In the genomic region with DNA sequence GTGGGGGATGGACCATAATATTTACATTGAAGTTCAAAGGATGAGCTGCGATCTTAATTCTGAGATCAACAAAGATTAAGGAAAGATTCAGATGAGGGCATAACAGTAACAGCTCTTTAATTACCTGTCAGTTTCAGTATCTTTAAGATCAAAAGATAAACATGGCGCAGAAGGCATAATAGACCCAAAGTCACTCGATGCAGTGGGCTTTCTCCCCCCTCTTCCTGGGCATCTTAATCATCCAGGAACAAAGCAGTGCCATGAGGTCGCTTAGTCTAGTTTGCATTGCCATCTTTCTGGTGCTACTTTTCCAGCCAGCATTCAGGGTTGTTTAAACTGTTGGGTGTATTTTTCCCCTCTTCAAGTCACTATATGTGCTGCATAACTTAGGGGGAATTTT, we compare ENCODE assay signal across 1 cellular context.
A peak's percentile ranks its signal among the peaks of the same experiment; 100 is the strongest.
TF ChIP-seq lines count a peak whose summit lies in the region.

No MANE protein-coding gene starts in this region.

TF ChIP-seq in HEK293, 187 proteins besides CTCF, POLR2A, EP300 and RAD21 (continued from another document):
- TF ChIP-seq, protein P1, sequence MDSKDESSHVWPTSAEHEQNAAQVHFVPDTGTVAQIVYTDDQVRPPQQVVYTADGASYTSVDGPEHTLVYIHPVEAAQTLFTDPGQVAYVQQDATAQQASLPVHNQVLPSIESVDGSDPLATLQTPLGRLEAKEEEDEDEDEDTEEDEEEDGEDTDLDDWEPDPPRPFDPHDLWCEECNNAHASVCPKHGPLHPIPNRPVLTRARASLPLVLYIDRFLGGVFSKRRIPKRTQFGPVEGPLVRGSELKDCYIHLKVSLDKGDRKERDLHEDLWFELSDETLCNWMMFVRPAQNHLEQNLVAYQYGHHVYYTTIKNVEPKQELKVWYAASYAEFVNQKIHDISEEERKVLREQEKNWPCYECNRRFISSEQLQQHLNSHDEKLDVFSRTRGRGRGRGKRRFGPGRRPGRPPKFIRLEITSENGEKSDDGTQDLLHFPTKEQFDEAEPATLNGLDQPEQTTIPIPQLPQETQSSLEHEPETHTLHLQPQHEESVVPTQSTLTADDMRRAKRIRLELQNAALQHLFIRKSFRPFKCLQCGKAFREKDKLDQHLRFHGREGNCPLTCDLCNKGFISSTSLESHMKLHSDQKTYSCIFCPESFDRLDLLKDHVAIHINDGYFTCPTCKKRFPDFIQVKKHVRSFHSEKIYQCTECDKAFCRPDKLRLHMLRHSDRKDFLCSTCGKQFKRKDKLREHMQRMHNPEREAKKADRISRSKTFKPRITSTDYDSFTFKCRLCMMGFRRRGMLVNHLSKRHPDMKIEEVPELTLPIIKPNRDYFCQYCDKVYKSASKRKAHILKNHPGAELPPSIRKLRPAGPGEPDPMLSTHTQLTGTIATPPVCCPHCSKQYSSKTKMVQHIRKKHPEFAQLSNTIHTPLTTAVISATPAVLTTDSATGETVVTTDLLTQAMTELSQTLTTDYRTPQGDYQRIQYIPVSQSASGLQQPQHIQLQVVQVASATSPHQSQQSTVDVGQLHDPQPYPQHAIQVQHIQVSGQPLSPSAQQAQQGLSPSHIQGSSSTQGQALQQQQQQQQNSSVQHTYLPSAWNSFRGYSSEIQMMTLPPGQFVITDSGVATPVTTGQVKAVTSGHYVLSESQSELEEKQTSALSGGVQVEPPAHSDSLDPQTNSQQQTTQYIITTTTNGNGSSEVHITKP (tag by site-specific recombination; IDR thresholded peaks at IDR 0.05), result peak; percentile 38; the same call in 1 of the 2 replicates
TF ChIP-seq in HEK293: peak in this region for 1.
